12 cellular contexts compared by ENCODE assay signal in the genomic region with DNA sequence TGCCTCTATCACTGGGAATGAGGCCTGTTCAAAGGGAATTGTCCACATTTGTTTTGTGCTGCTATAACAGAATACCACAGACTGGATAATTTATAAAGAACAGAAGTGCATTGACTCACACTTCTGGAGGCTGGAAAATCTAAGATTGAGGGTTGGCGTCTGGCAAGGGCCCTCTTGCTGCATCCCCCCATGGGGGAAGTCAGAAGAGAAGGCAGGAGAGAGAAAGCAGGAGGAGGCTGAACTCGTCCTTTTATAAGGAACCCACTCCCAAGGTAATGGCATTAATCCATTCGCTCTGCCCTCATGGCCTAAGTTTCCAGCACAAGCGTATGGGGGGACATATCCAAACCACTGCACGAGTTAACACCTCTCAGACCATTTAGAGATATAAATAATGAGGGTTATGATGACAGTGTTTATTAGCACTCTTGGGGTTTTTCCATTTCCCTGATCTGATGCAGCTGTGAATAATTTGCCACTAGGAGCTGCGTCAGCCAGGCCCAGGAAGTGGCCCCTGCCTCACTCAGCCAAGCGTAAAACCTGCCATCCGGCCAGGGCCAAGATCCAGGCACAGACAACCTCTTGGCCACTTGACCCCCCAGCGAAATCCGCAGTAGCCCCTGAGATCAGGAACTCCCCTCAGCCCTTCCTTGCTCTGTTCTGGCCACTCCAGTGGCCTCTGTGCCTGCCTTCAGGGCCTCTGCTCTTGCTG. TPM values are rescaled to one million over a fixed set of nuclear protein-coding genes. Genes with fewer than 3 reads are reported as not detected.
DNase-seq lines count a peak whose midpoint lies in the region; ATAC-seq and TF ChIP-seq lines count a peak whose summit lies in the region.
"Had no signal": no experiment of that assay in that cellular context is flagged by ENCODE, and none has a peak within 500 bp of the region (broad histone marks: within the 10 kb centered on the region; RNA-seq: fewer than 3 reads in every experiment).

No MANE protein-coding gene starts in this region.

- H3K4me1 Mint-ChIP-seq in type B pancreatic cell (ENCODE audit: unreplicated experiment) = peaks cover 27% of the 10 kb centered on the region

- ATAC-seq in Right ventricle myocardium inferior (no peak), HG02973 (IDR thresholded peaks at IDR 0.05; ENCODE audit: unreplicated experiment) (no peak)

- peak overlapping the region; percentile 58; the same call in 1 of the 2 replicates for H3K9ac ChIP-seq in OCI-LY3 (ENCODE audit: low read length)

- no peaks in the 10 kb centered on the region for H3K79me2 ChIP-seq in OCI-LY3 (ENCODE audit: low read length)

- WGBS in esophagus muscularis mucosa = 48% methylated on average over 10 of the region's 10 CpGs

- no peak for TF ChIP-seq POLR2A in esophagus muscularis mucosa (IDR thresholded peaks at IDR 0.05; ENCODE audit: low read depth)

- DNase-seq in Right ventricle myocardium inferior (ENCODE audit: missing footprints) = peak; percentile 33
- no peak for DNase-seq in right atrium auricular region (ENCODE audit: low spot score)
- no peak for DNase-seq in esophagus muscularis mucosa (ENCODE audit: extremely low spot score)
- DNase-seq in type B pancreatic cell (ENCODE audit: extremely low spot score, unreplicated experiment) = no peak
- no peak for DNase-seq in DMS114 treated with DMSO at 0.1 percent for 48 hours (lab: John Stamatoyannopoulos, UW; ENCODE audit: unreplicated experiment)
- no peak for DNase-seq in NCI-H510A treated with DMSO at 0.1 percent for 48 hours (lab: John Stamatoyannopoulos, UW)
- DNase-seq: activated effector memory CD4-positive, alpha-beta T cell treated with anti-CD3 and anti-CD28 coated beads, Interleukin-2, amount 50 U/mL, for 16 hours; mammary epithelial cell; NCI-H345; stimulated activated naive CD4-positive, alpha-beta T cell had no signal

- H3K36me3 Mint-ChIP-seq in type B pancreatic cell = no peaks in the 10 kb centered on the region

- peaks cover 11% of the 10 kb centered on the region for H3K27me3 Mint-ChIP-seq in type B pancreatic cell

- H3K36me3 ChIP-seq in right atrium auricular region (no peaks in the 10 kb centered on the region), OCI-LY3 (replicated peaks; ENCODE audit: low read depth, low read length) (no peaks in the 10 kb centered on the region), esophagus muscularis mucosa (no peaks in the 10 kb centered on the region)

- no peak overlapping the region for H3K4me3 Mint-ChIP-seq in type B pancreatic cell

- H3K27me3 ChIP-seq in right atrium auricular region (no peaks in the 10 kb centered on the region), OCI-LY3 (ENCODE audit: low read depth, low read length) (peaks cover 11% of the 10 kb centered on the region), esophagus muscularis mucosa (peaks cover 0 to 22% (median 0%) of the 10 kb centered on the region in 4 donors)

- H3K4me3 ChIP-seq in right atrium auricular region (no peak overlapping the region), OCI-LY3 (ENCODE audit: low read length) (peak overlapping the region; percentile 30; the same call in 1 of the 2 replicates), esophagus muscularis mucosa (no peak overlapping the region)

- H3K4me2 ChIP-seq in OCI-LY3 (ENCODE audit: low read length) = peak overlapping the region; percentile 66

- intact Hi-C loops in Right ventricle myocardium inferior (cut with DNase I) = no loop called here
- intact Hi-C loops in esophagus muscularis mucosa (cut with DNase I) = no loop called here

- TF ChIP-seq CTCF in right atrium auricular region (IDR thresholded peaks at IDR 0.05) (no peak), OCI-LY3 (IDR thresholded peaks at IDR 0.05; ENCODE audit: low read depth, low read length) (no peak), esophagus muscularis mucosa (IDR thresholded peaks at IDR 0.05) (no peak), type B pancreatic cell (conservative IDR thresholded peaks at IDR 0.05) (no peak)

- H2AFZ ChIP-seq in OCI-LY3 (ENCODE audit: low read depth, low read length) = no peak overlapping the region; the same call in 1 of the 2 replicates

- no peaks in the 10 kb centered on the region for H3K9me3 ChIP-seq in right atrium auricular region
- no peaks in the 10 kb centered on the region for H3K9me3 ChIP-seq in OCI-LY3 (ENCODE audit: insufficient read depth, low read length)
- H3K9me3 ChIP-seq in esophagus muscularis mucosa = no peaks in the 10 kb centered on the region

- H3K9me3 Mint-ChIP-seq in type B pancreatic cell = no peaks in the 10 kb centered on the region

- no peak for TF ChIP-seq EP300 in esophagus muscularis mucosa (IDR thresholded peaks at IDR 0.05)

- no peaks in the 10 kb centered on the region for H4K20me1 ChIP-seq in OCI-LY3 (ENCODE audit: insufficient read depth, low read length)

- H3K4me1 ChIP-seq in right atrium auricular region (peaks cover 0 to 27% of the 10 kb centered on the region in 2 donors), OCI-LY3 (ENCODE audit: low read length) (peaks cover 39% of the 10 kb centered on the region), esophagus muscularis mucosa (peaks cover 28 to 42% (median 38%) of the 10 kb centered on the region in 4 donors)

- H3K27ac ChIP-seq in right atrium auricular region (no peak overlapping the region), OCI-LY3 (ENCODE audit: low read length) (peak overlapping the region; percentile 44), esophagus muscularis mucosa (replicated peaks in 1 of 4) (peak overlapping the region in 3 of 4 donors; percentile 3 to 43 (median 18))

- peak overlapping the region; percentile 76 for H3K27ac Mint-ChIP-seq in type B pancreatic cell

RNA-seq across cellular contexts. Expression of gene SLCO4A1, which starts 14.2 kb away (rescaled TPM):
- total RNA-seq in Right ventricle myocardium inferior = 15.5 TPM
- total RNA-seq in right atrium auricular region = 10 to 100 TPM; 13.4 to 19.8 TPM
- total RNA-seq in esophagus muscularis mucosa = 10 to 100 TPM in 3 of 4 donors, 1 to 10 TPM in 1; 10.0 to 42.4 (median 30.1) TPM
- 2.6 and 5.3 TPM in 2 replicates for total RNA-seq in type B pancreatic cell (ENCODE audit: low replicate concordance)

Comparison
In these comparisons a context has a peak if more than half of its experiments do, and no peak if none do; other contexts are left out.
1. H3K27ac ChIP-seq: peak in OCI-LY3 (single experiment) and esophagus muscularis mucosa (3 of 4); none in right atrium auricular region (0 of 2).